ENCODE assay signal across 9 cellular contexts in genomic region chr1:1144122-1144842, GRCh38. TPM values are rescaled to one million over a fixed set of nuclear protein-coding genes. Genes with fewer than 3 reads are reported as not detected.
DNase-seq lines count a peak whose midpoint lies in the region; ATAC-seq, FAIRE-seq and TF ChIP-seq lines count a peak whose summit lies in the region.
"Had no signal": no experiment of that assay in that cellular context is flagged by ENCODE, and none has a peak within 500 bp of the region (broad histone marks: within the 10 kb centered on the region; RNA-seq: fewer than 3 reads in every experiment).

No MANE protein-coding gene starts in this region.

- H3K4me1 Mint-ChIP-seq in H9, result peaks cover 6 to 19% of the 10 kb centered on the region in 2 experiments

- H4K5ac ChIP-seq in H9 (ENCODE audit: insufficient read length, low read depth, low read length), result no peak overlapping the region

- no peak overlapping the region for H3K27ac Mint-ChIP-seq in H9

- no peaks in the 10 kb centered on the region; a peak in 1 of 5 replicates for H3K9me3 Mint-ChIP-seq in H9

- H3K27me3 ChIP-seq in H9 (ENCODE audit: insufficient read depth, low read length) (no peaks in the 10 kb centered on the region), OCI-LY1 (ENCODE audit: insufficient read depth, low read length) (peaks cover 12% of the 10 kb centered on the region; the same call in 1 of the 2 replicates), trophoblast cell (ENCODE audit: insufficient read depth, low read length) (no peaks in the 10 kb centered on the region)

- H2AK5ac ChIP-seq in H9 (ENCODE audit: insufficient read length, low read length), result no peak overlapping the region
- H2AK5ac ChIP-seq in trophoblast cell (ENCODE audit: low read length), result no peak overlapping the region

- H3K4ac ChIP-seq in H9 (ENCODE audit: low read depth, low read length) (peak overlapping the region; percentile 15; the same call in 1 of the 2 replicates), trophoblast cell (ENCODE audit: low read depth, low read length) (no peak overlapping the region)

- no peak overlapping the region for H4K8ac ChIP-seq in H9 (replicated peaks; ENCODE audit: insufficient read length, low read depth, low read length)
- no peak overlapping the region for H4K8ac ChIP-seq in trophoblast cell (ENCODE audit: low read depth, low read length)

- H3K23ac ChIP-seq in H9 (ENCODE audit: insufficient read length, low read depth, low read length) (no peak overlapping the region), trophoblast cell (ENCODE audit: low read length) (no peak overlapping the region)

- H2BK12ac ChIP-seq in H9 (ENCODE audit: insufficient read length, low read depth, low read length), result peak overlapping the region; percentile 93
- H2BK12ac ChIP-seq in trophoblast cell (ENCODE audit: low read length), result no peak overlapping the region

- H3K27ac ChIP-seq in H9 (ENCODE audit: insufficient read length, low read depth, low read length) (no peak overlapping the region), OCI-LY1 (ENCODE audit: low read depth, low read length, poor library complexity, severe bottlenecking) (no peak overlapping the region), trophoblast cell (ENCODE audit: low read depth, low read length) (no peak overlapping the region)

- no peak overlapping the region for H2BK20ac ChIP-seq in H9 (ENCODE audit: low read depth, low read length, poor library complexity, severe bottlenecking)

- H3K23me2 ChIP-seq in H9 (ENCODE audit: insufficient read length, low read depth, low read length, poor library complexity, severe bottlenecking), result no peaks in the 10 kb centered on the region

- H4K12ac ChIP-seq in trophoblast cell (ENCODE audit: low read depth, low read length), result no peak overlapping the region

- no peaks in the 10 kb centered on the region for H3K79me2 ChIP-seq in H9 (ENCODE audit: insufficient read depth, low read length)
- no peaks in the 10 kb centered on the region for H3K79me2 ChIP-seq in OCI-LY1 (ENCODE audit: insufficient read depth, low read length)
- H3K79me2 ChIP-seq in trophoblast cell (ENCODE audit: control insufficient read depth, insufficient read depth, low read length, poor library complexity), result no peaks in the 10 kb centered on the region

- peaks cover 7% of the 10 kb centered on the region for H3K27me3 Mint-ChIP-seq in H9 (ENCODE audit: low read depth)

- H3K79me1 ChIP-seq in H9 (ENCODE audit: insufficient read depth, low read depth, low read length, poor library complexity, severe bottlenecking) (no peaks in the 10 kb centered on the region), trophoblast cell (ENCODE audit: low read length) (no peaks in the 10 kb centered on the region)

- TF ChIP-seq CTCF in H9 (conservative IDR thresholded peaks at IDR 0.05), result no peak
- TF ChIP-seq CTCF in OCI-LY1 (IDR thresholded peaks at IDR 0.05; ENCODE audit: low read length), result no peak

- no peak overlapping the region for H3K56ac ChIP-seq in H9 (ENCODE audit: insufficient read length, low read depth, low read length)

- no peak overlapping the region for H3T11ph ChIP-seq in H9 (ENCODE audit: low read length)

- H2BK120ac ChIP-seq in H9 (ENCODE audit: low read depth, low read length, poor library complexity, severe bottlenecking), result no peak overlapping the region
- H2BK120ac ChIP-seq in trophoblast cell (ENCODE audit: insufficient read depth, low read length, poor library complexity), result no peak overlapping the region

- H3K18ac ChIP-seq in H9 (ENCODE audit: insufficient read length, low read depth, low read length) (peak overlapping the region; percentile 53), trophoblast cell (ENCODE audit: low read length) (no peak overlapping the region)

- no peaks in the 10 kb centered on the region for H3F3A ChIP-seq in OCI-LY1 (ENCODE audit: insufficient read depth, low read length)

- peak; percentile 59 for DNase-seq in H9
- peak; percentile 84 for DNase-seq in activated effector memory CD4-positive, alpha-beta T cell treated with anti-CD3 and anti-CD28 coated beads, Interleukin-2, amount 50 U/mL, for 16 hours
- DNase-seq in trophoblast cell, result no peak
- no peak for DNase-seq in HTR-8/SVneo (ENCODE audit: insufficient read length, low spot score)

- peak overlapping the region; percentile 75 for H3K14ac ChIP-seq in H9 (ENCODE audit: insufficient read depth, low read length)
- H3K14ac ChIP-seq in trophoblast cell (ENCODE audit: low read length), result peak overlapping the region; percentile 26

- WGBS in H9 (ENCODE audit: extremely low coverage, insufficient read length, low lambda C conversion rate), result no CpG with 5 or more reads among the region's 42 CpGs
- no CpG with 5 or more reads among the region's 42 CpGs for WGBS in trophoblast cell (ENCODE audit: extremely low coverage, insufficient coverage, insufficient read length)

- H2AFZ ChIP-seq in H9 (ENCODE audit: low read length), result no peak overlapping the region
- no peak overlapping the region for H2AFZ ChIP-seq in OCI-LY1 (ENCODE audit: low read length)
- H2AFZ ChIP-seq in trophoblast cell (ENCODE audit: insufficient read depth, low read length, poor library complexity), result peak overlapping the region; percentile 19

- H3K4me3 ChIP-seq in OCI-LY1 (ENCODE audit: low read depth, low read length, poor library complexity, severe bottlenecking), result no peak overlapping the region
- no peak overlapping the region for H3K4me3 ChIP-seq in trophoblast cell (ENCODE audit: low read depth, low read length)

- H3K4me1 ChIP-seq in H9 (ENCODE audit: insufficient read depth, low read length) (no peaks in the 10 kb centered on the region), OCI-LY1 (ENCODE audit: insufficient read depth, low read length, severe bottlenecking) (peaks cover 10% of the 10 kb centered on the region), trophoblast cell (ENCODE audit: control insufficient read depth in 1 of 2, insufficient read depth in 2 of 2, low read length in 2 of 2) (peaks cover 0 to 4% of the 10 kb centered on the region in 2 experiments)

- no peaks in the 10 kb centered on the region for H3K36me3 Mint-ChIP-seq in H9 (ENCODE audit: insufficient read depth in 1 of 3, low read depth in 3 of 3)

- ATAC-seq in GM21381 (IDR thresholded peaks at IDR 0.05; ENCODE audit: unreplicated experiment) (no peak), HG03520 (IDR thresholded peaks at IDR 0.05; ENCODE audit: unreplicated experiment) (no peak), GM21619 (IDR thresholded peaks at IDR 0.05; ENCODE audit: unreplicated experiment) (no peak)

- H2BK15ac ChIP-seq in H9 (ENCODE audit: low read depth, low read length), result no peak overlapping the region; the same call in 1 of the 2 replicates

- no peak overlapping the region for H3K4me3 Mint-ChIP-seq in H9

- H3K36me3 ChIP-seq in OCI-LY1 (ENCODE audit: insufficient read depth, low read length) (no peaks in the 10 kb centered on the region), trophoblast cell (ENCODE audit: control insufficient read depth in 1 of 2, insufficient read depth in 2 of 2, low read length in 2 of 2) (no peaks in the 10 kb centered on the region)

- H3K4me2 ChIP-seq in H9 (ENCODE audit: insufficient read depth, insufficient read length, low read length), result no peak overlapping the region
- H3K4me2 ChIP-seq in OCI-LY1 (ENCODE audit: low read length), result 0 out of 2 replicates have a peak overlapping the region, but pooled peaks have one; percentile 9
- no peak overlapping the region for H3K4me2 ChIP-seq in trophoblast cell (ENCODE audit: low read length)

- H3K9me2 ChIP-seq in OCI-LY1 (ENCODE audit: low read depth, low read length), result no peaks in the 10 kb centered on the region

- H3K9me3 ChIP-seq in H9 (ENCODE audit: control insufficient read depth, low read depth, low read length), result no peaks in the 10 kb centered on the region
- no peaks in the 10 kb centered on the region for H3K9me3 ChIP-seq in OCI-LY1 (ENCODE audit: low read length)
- peaks cover 2% of the 10 kb centered on the region for H3K9me3 ChIP-seq in trophoblast cell (ENCODE audit: insufficient read depth, low read depth, low read length)

- no peaks in the 10 kb centered on the region for H4K20me1 ChIP-seq in H9 (ENCODE audit: control insufficient read depth, insufficient read depth, insufficient read length)
- no peaks in the 10 kb centered on the region for H4K20me1 ChIP-seq in OCI-LY1 (ENCODE audit: insufficient read depth, low read length)

- H2BK5ac ChIP-seq in H9 (ENCODE audit: insufficient read length, low read length), result no peak overlapping the region
- no peak overlapping the region for H2BK5ac ChIP-seq in trophoblast cell (ENCODE audit: low read depth, low read length, poor library complexity)

- H3K9ac ChIP-seq in H9 (ENCODE audit: extremely low read depth, insufficient read length, low read length), result no peak overlapping the region
- H3K9ac ChIP-seq in OCI-LY1 (ENCODE audit: low read length), result no peak overlapping the region
- no peak overlapping the region for H3K9ac ChIP-seq in trophoblast cell (ENCODE audit: low read length)

- peak overlapping the region; percentile 92 for H4K91ac ChIP-seq in H9 (ENCODE audit: insufficient read length, low read depth, low read length)
- H4K91ac ChIP-seq in trophoblast cell (ENCODE audit: low read depth, low read length), result peak overlapping the region; percentile 29

- FAIRE-seq in HTR-8/SVneo (lab: Jason Lieb, UNC), result no peak

RNA-seq across cellular contexts. Expression of gene C1orf159, which starts 28.4 kb away (rescaled TPM):
- total RNA-seq in H9 (2021), result 10.1 and 12.3 TPM in 2 replicates
- 12.1 and 12.5 TPM in 2 replicates for polyA plus RNA-seq in trophoblast cell (2013)

RNA-seq across cellular contexts. Expression of gene TTLL10, which starts 29.4 kb away (rescaled TPM):
- 0.68 and 0.79 TPM in 2 replicates for total RNA-seq in H9 (2021)
- not detected in 2 replicates for polyA plus RNA-seq in trophoblast cell (2013)
- total RNA-seq: M059J had no signal

Comparison
In these comparisons a context has a peak if more than half of its experiments do, and no peak if none do; other contexts are left out.
1. DNase-seq: peak in H9 (single experiment) and activated effector memory CD4-positive, alpha-beta T cell treated with anti-CD3 and anti-CD28 coated beads, Interleukin-2, amount 50 U/mL, for 16 hours (single experiment); none in trophoblast cell (0 of 2) and HTR-8/SVneo (single experiment).